Comparison of ENCODE assay signal across 28 cellular contexts in genomic region chr7:121305109-121305508, GRCh38. TPM values are rescaled to one million over a fixed set of nuclear protein-coding genes. Genes with fewer than 3 reads are reported as not detected.
A peak's percentile ranks its signal among the peaks of the same experiment; 100 is the strongest.
DNase-seq lines count a peak whose midpoint lies in the region; ATAC-seq and TF ChIP-seq lines count a peak whose summit lies in the region.
"Had no signal": no experiment of that assay in that cellular context is flagged by ENCODE, and none has a peak within 500 bp of the region (broad histone marks: within the 10 kb centered on the region; RNA-seq: fewer than 3 reads in every experiment).

No MANE protein-coding gene starts in this region.

- H3K23ac ChIP-seq in IMR-90 (ENCODE audit: low read depth, low read length): peak overlapping the region; percentile 44; the same call in 1 of the 2 replicates
- no peak overlapping the region for H3K23ac ChIP-seq in mesendoderm (ENCODE audit: low read length)

- H2BK15ac ChIP-seq in IMR-90 (ENCODE audit: low read depth, low read length): 0 out of 3 replicates have a peak overlapping the region, but pooled peaks have one; percentile 16
- no peak overlapping the region for H2BK15ac ChIP-seq in mesendoderm (replicated peaks; ENCODE audit: low read depth)

- no peaks in the 10 kb centered on the region for H3K27me3 ChIP-seq in IMR-90 (ENCODE audit: control insufficient read depth, insufficient read depth, low read length)
- no peaks in the 10 kb centered on the region for H3K27me3 ChIP-seq in mesendoderm (ENCODE audit: insufficient read depth, low read length, poor library complexity)
- no peaks in the 10 kb centered on the region for H3K27me3 ChIP-seq in psoas muscle (ENCODE audit: insufficient read depth in 3 of 3, low read length in 2 of 3)
- H3K27me3 ChIP-seq: adrenal gland, left lung, uterus had no signal

- POLR2A ChIA-PET in IMR-90 (lab: Charles Lee; ENCODE audit: unreplicated experiment): interaction anchor here (0.5 kb wide), 1 partner anchor 26 kb away, joined by 27 read pairs; no protein-coding TSS in a partner anchor

- H3K4me2 ChIP-seq in IMR-90 (ENCODE audit: low read depth, low read length) (peak overlapping the region; percentile 38), mesendoderm (ENCODE audit: low read length) (no peak overlapping the region)
- H3K4me2 ChIP-seq: PC-9 had no signal

- TF ChIP-seq RAD21 in IMR-90 (IDR thresholded peaks at IDR 0.05; ENCODE audit: low read length): no peak

- H3K9me3 ChIP-seq in IMR-90 (ENCODE audit: control insufficient read depth, insufficient read depth, low read length) (no peaks in the 10 kb centered on the region), psoas muscle (no peaks in the 10 kb centered on the region)
- H3K9me3 ChIP-seq: adrenal gland, BE2C, left lung, thoracic aorta, uterus had no signal

- H2AFZ ChIP-seq in IMR-90 (replicated peaks; ENCODE audit: low read length, poor library complexity): no peak overlapping the region
- H2AFZ ChIP-seq: PC-9 had no signal

- TF ChIP-seq POLR2A in IMR-90 (IDR thresholded peaks at IDR 0.05; ENCODE audit: low read depth, low read length): no peak

- CTCF ChIA-PET in IMR-90 (lab: Yijun Ruan, JAX): interaction anchor here (0.8 kb wide), 1 partner anchor 229 kb away, joined by 4 read pairs; no protein-coding TSS in a partner anchor

- H3K18ac ChIP-seq in IMR-90 (ENCODE audit: low read depth, low read length) (peak overlapping the region; percentile 56; the same call in 1 of the 2 replicates), mesendoderm (ENCODE audit: low read length) (no peak overlapping the region)

- no TSS peak for BruUV-seq in IMR-90 (replicated peaks; lab: Mats Ljungman, UMichigan)

- H4K8ac ChIP-seq in IMR-90 (ENCODE audit: low read depth in 2 of 2, low read length in 2 of 2): peak overlapping the region; percentile 29 to 63; a peak in 3 of 4 replicates
- no peak overlapping the region for H4K8ac ChIP-seq in mesendoderm (ENCODE audit: low read depth, low read length)

- H3K56ac ChIP-seq in IMR-90 (ENCODE audit: extremely low read depth, insufficient read depth, low read length) (no peak overlapping the region), mesendoderm (ENCODE audit: low read length) (no peak overlapping the region)

- H3K27ac ChIP-seq in IMR-90 (ENCODE audit: insufficient read depth, low read length): peak overlapping the region; percentile 34; the same call in 1 of the 2 replicates
- H3K27ac ChIP-seq in mesendoderm (ENCODE audit: low read depth, low read length): no peak overlapping the region
- H3K27ac ChIP-seq in psoas muscle: no peak overlapping the region
- H3K27ac ChIP-seq: adrenal gland, HL-60, left lung, PC-9, thoracic aorta, uterus had no signal

- peak overlapping the region; percentile 99 for H2BK5ac ChIP-seq in IMR-90 (ENCODE audit: low read depth, low read length, poor library complexity, severe bottlenecking)
- H2BK5ac ChIP-seq in mesendoderm (ENCODE audit: low read length): no peak overlapping the region

- peak overlapping the region; percentile 67 for H2BK20ac ChIP-seq in IMR-90 (ENCODE audit: low read depth, low read length)

- peak overlapping the region; percentile 93 for H3K14ac ChIP-seq in IMR-90 (replicated peaks; ENCODE audit: low read depth, low read length)

- in situ Hi-C loops in IMR-90 (cut with MboI; ENCODE audit: low sequenced_read_pairs): no loop called here

- H3K4me1 ChIP-seq in IMR-90 (ENCODE audit: control insufficient read depth, insufficient read depth, low read length): peaks cover 12% of the 10 kb centered on the region
- H3K4me1 ChIP-seq in mesendoderm (ENCODE audit: control insufficient read depth, low read depth, low read length): no peaks in the 10 kb centered on the region
- no peaks in the 10 kb centered on the region for H3K4me1 ChIP-seq in psoas muscle
- H3K4me1 ChIP-seq: adrenal gland, BE2C, uterus had no signal

- no peaks in the 10 kb centered on the region for H3K79me2 ChIP-seq in mesendoderm (ENCODE audit: control insufficient read depth, insufficient read depth, low read length)

- no CpG with 5 or more reads among the region's 3 CpGs for WGBS in IMR-90 (ENCODE audit: extremely low coverage in 2 of 2, insufficient read length in 1 of 2), 2 experiments
- WGBS in mesendoderm (ENCODE audit: extremely low coverage, insufficient coverage, low lambda C conversion rate): no CpG with 5 or more reads among the region's 3 CpGs
- WGBS in psoas muscle, 3 donors: 84 to 89% (median 87%) methylated on average over 3 of the region's 3 CpGs

- intact Hi-C loops in IMR-90 (cut with micrococcal nuclease): no loop called here
- intact Hi-C loops in psoas muscle (cut with DNase I): no loop called here

- H4K91ac ChIP-seq in IMR-90 (ENCODE audit: insufficient read depth, low read depth, low read length): peak overlapping the region; percentile 94

- peak overlapping the region; percentile 27; the same call in 1 of the 2 replicates for H2AK5ac ChIP-seq in IMR-90 (ENCODE audit: low read depth, low read length)
- H2AK5ac ChIP-seq in mesendoderm (ENCODE audit: low read length): no peak overlapping the region

- H3K79me1 ChIP-seq in IMR-90 (ENCODE audit: low read depth in 1 of 2, low read length in 2 of 2) (peaks cover 0 to 6% of the 10 kb centered on the region in 2 experiments; a peak in 1 of 4 replicates), mesendoderm (ENCODE audit: low read length) (no peaks in the 10 kb centered on the region)

- dilution Hi-C loops in IMR-90 (cut with HindIII; ENCODE audit: low sequenced_read_pairs, unreplicated experiment): no loop called here

- ATAC-seq in IMR-90 (ENCODE audit: low read depth): peak; percentile 45
- no peak for ATAC-seq in psoas muscle
- no peak for ATAC-seq in esophagus mucosa
- ATAC-seq: left lung; Right ventricle myocardium inferior; stimulated activated naive CD8-positive, alpha-beta T cell treated with anti-CD3 and anti-CD28 coated beads, Interleukin-15, Interleukin-2, amounts not matched to agents 100 U/mL and 50 U/mL, for 24 hours had no signal

- peak; percentile 51 for DNase-seq in AG20443 (ENCODE audit: low spot score)
- DNase-seq in IMR-90: peak; percentile 50
- DNase-seq in choroid plexus epithelial cell (ENCODE audit: low read depth): peak; percentile 72
- peak; percentile 60 for DNase-seq in mesendoderm
- no peak for DNase-seq in psoas muscle
- DNase-seq in SW480 (ENCODE audit: low spot score): no peak
- no peak for DNase-seq in DMS53 treated with DMSO at 0.1 percent for 48 hours (lab: John Stamatoyannopoulos, UW; ENCODE audit: unreplicated experiment)
- DNase-seq: activated CD4-positive, alpha-beta T cell treated with anti-CD3 and anti-CD28 coated beads, Interleukin-2, amount 10 ng/mL, durations not matched to agents 24 days and 14 days; activated naive CD4-positive, alpha-beta T cell treated with Interleukin-2 at 50 U/mL for 16 hours; adrenal gland; BE2C; CD8-positive, alpha-beta memory T cell; effector CD8-positive, alpha-beta T cell; hypothalamus; left lung; NCI-H1694; NCI-H2171 treated with DMSO at 0.1 percent for 48 hours; NCI-H524; PC-9; stimulated activated naive CD8-positive, alpha-beta T cell treated with anti-CD3 and anti-CD28 coated beads, Interleukin-15, Interleukin-2, amounts not matched to agents 100 U/mL and 50 U/mL, for 24 hours; uterus had no signal

- no peak overlapping the region for H2AK9ac ChIP-seq in IMR-90 (replicated peaks; ENCODE audit: low read depth, low read length, poor library complexity)

- H3K36me3 ChIP-seq in IMR-90 (ENCODE audit: control insufficient read depth, insufficient read depth, low read length): no peaks in the 10 kb centered on the region
- H3K36me3 ChIP-seq in mesendoderm (ENCODE audit: control insufficient read depth, insufficient read depth, low read length): no peaks in the 10 kb centered on the region
- no peaks in the 10 kb centered on the region for H3K36me3 ChIP-seq in psoas muscle (ENCODE audit: insufficient read depth in 1 of 2, low read depth in 1 of 2)
- H3K36me3 ChIP-seq: adrenal gland, BE2C, left lung, thoracic aorta, uterus had no signal

- H3K4ac ChIP-seq in IMR-90 (ENCODE audit: low read depth, low read length) (peak overlapping the region; percentile 77), mesendoderm (ENCODE audit: low read depth, low read length) (no peak overlapping the region)

- H3K4me3 ChIP-seq in IMR-90 (ENCODE audit: insufficient read depth, low read depth, low read length) (no peak overlapping the region), choroid plexus epithelial cell (ENCODE audit: low read depth, low read length) (no peak overlapping the region), mesendoderm (ENCODE audit: low read length) (no peak overlapping the region), psoas muscle (no peak overlapping the region)
- H3K4me3 ChIP-seq: adrenal gland, left lung, PC-9, thoracic aorta, uterus had no signal

- H2BK120ac ChIP-seq in IMR-90 (ENCODE audit: low read depth, low read length): peak overlapping the region; percentile 76
- no peak overlapping the region for H2BK120ac ChIP-seq in mesendoderm (ENCODE audit: low read depth, low read length)

- H3K9ac ChIP-seq in IMR-90 (ENCODE audit: low read depth, low read length) (no peak overlapping the region), mesendoderm (ENCODE audit: low read length) (no peak overlapping the region)

- TF ChIP-seq CTCF in IMR-90 (conservative IDR thresholded peaks at IDR 0.05; ENCODE audit: low read depth, low read length) (no peak), choroid plexus epithelial cell (conservative IDR thresholded peaks at IDR 0.05; ENCODE audit: low read depth, low read length) (no peak), psoas muscle (IDR thresholded peaks at IDR 0.05) (no peak)

- H4K5ac ChIP-seq in IMR-90 (ENCODE audit: low read depth, low read length) (peak overlapping the region; percentile 65), mesendoderm (ENCODE audit: low read length) (no peak overlapping the region)

- no peaks in the 10 kb centered on the region for H4K20me1 ChIP-seq in IMR-90 (ENCODE audit: insufficient read depth, low read length)

- H3K9me1 ChIP-seq in IMR-90 (ENCODE audit: insufficient read depth, low read length): no peaks in the 10 kb centered on the region

TF ChIP-seq in IMR-90, 13 proteins besides CTCF, POLR2A, EP300 and RAD21:
- no peak for TF ChIP-seq NFE2L2 (IDR thresholded peaks at IDR 0.05; ENCODE audit: low read depth, low read length)
- TF ChIP-seq CEBPB (IDR thresholded peaks at IDR 0.05; ENCODE audit: low read depth, low read length): peak; percentile 29; the same call in 1 of the 2 replicates

RNA-seq across cellular contexts. Expression of gene WNT16, which starts 23.7 kb away (rescaled TPM):
- total RNA-seq in IMR-90 (2012; rRNA removed): 1.1 and 1.7 TPM in 2 replicates
- 0.68 and 0.95 TPM in 2 replicates for polyA plus RNA-seq in IMR-90 (2012; rRNA removed)
- 0.22 and 0.25 TPM in 2 replicates for polyA plus RNA-seq in IMR-90 (2012; cell fraction: cytosol; rRNA removed)
- polyA plus RNA-seq in IMR-90 (2012; cell fraction: nucleus; rRNA removed; ENCODE audit: low replicate concordance): 0.18 and 0.41 TPM in 2 replicates
- 0.07 TPM for polyA plus RNA-seq in mesendoderm (2013, experiment 1 of 2)
- polyA plus RNA-seq in mesendoderm (2013, experiment 2 of 2): 0.03 TPM
- total RNA-seq in psoas muscle: under 1 TPM in 1 of 4 donors, not detected in 3; 0.22 TPM
- polyA plus RNA-seq in psoas muscle: not detected
- total RNA-seq in esophagus mucosa: 0.12 TPM
- total RNA-seq: activated CD4-positive, alpha-beta T cell treated with anti-CD3 and anti-CD28 coated beads, Interleukin-2, amount 10 ng/mL, durations not matched to agents 24 days and 14 days; epithelial cell of proximal tubule; left lung; mesenteric fat pad; PC-9; pulmonary artery endothelial cell; Right ventricle myocardium inferior; thoracic aorta had no signal
- polyA plus RNA-seq: CD8-positive, alpha-beta memory T cell had no signal

Comparison
In these comparisons a context has a peak if more than half of its experiments do, and no peak if none do; other contexts are left out.
1. DNase-seq: peak in AG20443 (single experiment), IMR-90 (single experiment), choroid plexus epithelial cell (single experiment) and mesendoderm (single experiment); none in psoas muscle (0 of 2), SW480 (single experiment) and DMS53 treated with DMSO at 0.1 percent for 48 hours (single experiment).